In genomic region chr21:33940846-33941245, GRCh38 we compare ENCODE assay signal across 1 cellular context.
TF ChIP-seq lines count a peak whose summit lies in the region.

No MANE protein-coding gene starts in this region.

TF ChIP-seq in IMR-90, 13 proteins besides CTCF, POLR2A, EP300 and RAD21 (continued from another document):
- no peak for TF ChIP-seq BHLHE40 (IDR thresholded peaks at IDR 0.05; ENCODE audit: low read depth, low read length)
- no peak for TF ChIP-seq CEBPB (IDR thresholded peaks at IDR 0.05; ENCODE audit: low read depth, low read length)
- no peak for TF ChIP-seq FOS (IDR thresholded peaks at IDR 0.05; ENCODE audit: low read depth, low read length)
- no peak for TF ChIP-seq USF2 (IDR thresholded peaks at IDR 0.05; ENCODE audit: low read depth, low read length)
- no peak for TF ChIP-seq SMC3 (IDR thresholded peaks at IDR 0.05; ENCODE audit: low read depth, low read length)
- no peak for TF ChIP-seq MAFK (IDR thresholded peaks at IDR 0.05; ENCODE audit: low read depth, low read length)
- TF ChIP-seq CHD1 (IDR thresholded peaks at IDR 0.05; ENCODE audit: low read depth, low read length), result no peak
- TF ChIP-seq MXI1 (IDR thresholded peaks at IDR 0.05; ENCODE audit: borderline replicate concordance, low read depth, low read length), result no peak
- no peak for TF ChIP-seq MAZ (IDR thresholded peaks at IDR 0.05; ENCODE audit: borderline replicate concordance, low read depth, low read length)
- no peak for TF ChIP-seq NFE2L2 (IDR thresholded peaks at IDR 0.05; ENCODE audit: low read depth, low read length)
- TF ChIP-seq ELK1 (IDR thresholded peaks at IDR 0.05; ENCODE audit: borderline replicate concordance, low read depth, low read length), result no peak
- no peak for TF ChIP-seq RCOR1 (IDR thresholded peaks at IDR 0.05; ENCODE audit: insufficient replicate concordance, low read length)
